ENCODE assay signal across 11 cellular contexts in genomic region chr12:119669744-119670472, GRCh38. TPM values are rescaled to one million over a fixed set of nuclear protein-coding genes. Genes with fewer than 3 reads are reported as not detected.
DNase-seq lines count a peak whose midpoint lies in the region; ATAC-seq and TF ChIP-seq lines count a peak whose summit lies in the region.
"Had no signal": no experiment of that assay in that cellular context is flagged by ENCODE, and none has a peak within 500 bp of the region (broad histone marks: within the 10 kb centered on the region; RNA-seq: fewer than 3 reads in every experiment).

No MANE protein-coding gene starts in this region.

- peaks cover 37% of the 10 kb centered on the region for H3K4me1 ChIP-seq in CD8-positive, alpha-beta memory T cell (ENCODE audit: insufficient read depth, low read length)

- no peaks in the 10 kb centered on the region for H3K27me3 ChIP-seq in CD8-positive, alpha-beta memory T cell (ENCODE audit: insufficient read depth, low read length, poor library complexity, severe bottlenecking)

- H3K27me3 Mint-ChIP-seq in CD8-positive, alpha-beta memory T cell, result no peaks in the 10 kb centered on the region
- peaks cover 3% of the 10 kb centered on the region for H3K27me3 Mint-ChIP-seq in brain
- H3K27me3 Mint-ChIP-seq in naive B cell, result no peaks in the 10 kb centered on the region
- H3K27me3 Mint-ChIP-seq in CD14-positive monocyte (ENCODE audit: low read depth in 3 of 3), result peaks cover 0 to 2% (median 0%) of the 10 kb centered on the region in 3 donors

- H3K36me3 ChIP-seq in CD8-positive, alpha-beta memory T cell (ENCODE audit: insufficient read depth, low read length), result peaks cover 26% of the 10 kb centered on the region

- peak overlapping the region; percentile 66 for H3K27ac ChIP-seq in CD8-positive, alpha-beta memory T cell (ENCODE audit: low read depth, low read length)

- CTCF ChIA-PET in CD8-positive, alpha-beta memory T cell (lab: Charles Lee), result no interaction called here

- TF ChIP-seq CTCF in NB4 (IDR thresholded peaks at IDR 0.05; ENCODE audit: low read depth, low read length) (no peak), brain (conservative IDR thresholded peaks at IDR 0.05) (no peak), CD14-positive monocyte (IDR thresholded peaks at IDR 0.05) (no peak)

- H3K4me3 ChIP-seq in CD8-positive, alpha-beta memory T cell (ENCODE audit: low read length), result no peak overlapping the region
- peak overlapping the region; percentile 45 for H3K4me3 ChIP-seq in NB4 (ENCODE audit: low read depth, low read length)

- peak overlapping the region; percentile 31 to 94 (median 81) for H3K27ac Mint-ChIP-seq in CD8-positive, alpha-beta memory T cell
- H3K27ac Mint-ChIP-seq in brain, result peak overlapping the region in 4 of 5 experiments; percentile 23 to 91 (median 68)
- H3K27ac Mint-ChIP-seq in naive B cell, result peak overlapping the region in 5 of 6 donors; percentile 42 to 87 (median 77)
- peak overlapping the region in 2 of 7 donors; percentile 15 to 55 for H3K27ac Mint-ChIP-seq in CD14-positive monocyte

- no peak for TF ChIP-seq POLR2A in NB4 (IDR thresholded peaks at IDR 0.05; ENCODE audit: extremely low read depth, insufficient read length)

- peaks cover 0 to 62% (median 13%) of the 10 kb centered on the region in 3 donors for H3K36me3 Mint-ChIP-seq in CD8-positive, alpha-beta memory T cell
- H3K36me3 Mint-ChIP-seq in brain (peaks cover 52% of the 10 kb centered on the region), naive B cell (peaks cover 0 to 17% of the 10 kb centered on the region in 2 donors), CD14-positive monocyte (peaks cover 47 to 49% of the 10 kb centered on the region in 2 donors)

- peaks cover 67 to 74% (median 72%) of the 10 kb centered on the region in 3 donors for H3K4me1 Mint-ChIP-seq in CD8-positive, alpha-beta memory T cell
- H3K4me1 Mint-ChIP-seq in brain (peaks cover 43% of the 10 kb centered on the region), naive B cell (peaks cover 33 to 72% (median 43%) of the 10 kb centered on the region in 3 donors), CD14-positive monocyte (peaks cover 47% of the 10 kb centered on the region)

- intact Hi-C loops in CD14-positive monocyte (cut with micrococcal nuclease), result loop anchor here (2.0 to 10.0 kb wide), 2 partner anchors 13 to 205 kb away; partner anchors contain the start of gene CIT (in 1 of the 2)

- no peak for ATAC-seq in naive B cell (ENCODE audit: low read depth in 2 of 2)
- ATAC-seq in GM21786 (IDR thresholded peaks at IDR 0.05; ENCODE audit: unreplicated experiment), result no peak
- no peak for ATAC-seq in HG03378 (IDR thresholded peaks at IDR 0.05; ENCODE audit: unreplicated experiment)
- ATAC-seq: left cardiac atrium had no signal

- POLR2A ChIA-PET in CD8-positive, alpha-beta memory T cell (lab: Charles Lee), result no interaction called here

- H3K9me3 ChIP-seq in CD8-positive, alpha-beta memory T cell (ENCODE audit: low read length), result no peaks in the 10 kb centered on the region

- H3K9me3 Mint-ChIP-seq in CD8-positive, alpha-beta memory T cell, result no peaks in the 10 kb centered on the region
- H3K9me3 Mint-ChIP-seq in brain, result no peaks in the 10 kb centered on the region
- no peaks in the 10 kb centered on the region for H3K9me3 Mint-ChIP-seq in naive B cell
- H3K9me3 Mint-ChIP-seq in CD14-positive monocyte, result no peaks in the 10 kb centered on the region

- no peak for DNase-seq in CD8-positive, alpha-beta memory T cell
- no peak for DNase-seq in NB4 (ENCODE audit: low read depth)
- DNase-seq in naive B cell, result no peak
- DNase-seq in CD14-positive monocyte (ENCODE audit: low spot score), result no peak
- DNase-seq in stimulated activated CD4-positive, alpha-beta T cell treated with anti-CD3 and anti-CD28 coated beads, Interleukin-4, amount 100 ng/mL, for 1 hour, result no peak
- DNase-seq: activated CD8-positive, alpha-beta memory T cell treated with anti-CD3 and anti-CD28 coated beads, Interleukin-2, amount 50 U/mL, for 48 hours; IMR-90; left cardiac atrium had no signal

- H3K4me3 Mint-ChIP-seq in CD8-positive, alpha-beta memory T cell, result peak overlapping the region; percentile 35 to 84 (median 64)
- H3K4me3 Mint-ChIP-seq in brain (peak overlapping the region; percentile 68 to 94 (median 83)), naive B cell (peak overlapping the region; percentile 57 to 91 (median 70)), CD14-positive monocyte (peak overlapping the region in 1 of 2 donors; percentile 54)

RNA-seq across cellular contexts. Expression of gene PRKAB1, which starts 2.0 kb away (rescaled TPM):
- 10 to 100 TPM; 27.2 to 30.8 TPM for total RNA-seq in CD8-positive, alpha-beta memory T cell
- polyA plus RNA-seq in CD8-positive, alpha-beta memory T cell, result 32.0 TPM
- polyA plus RNA-seq in brain (ENCODE audit: insufficient read depth, low read depth, low replicate concordance) (35.2 TPM), naive B cell (ENCODE audit: low read depth in 6 of 6) (10 to 100 TPM; 39.9 to 68.8 (median 55.4) TPM), CD14-positive monocyte (10 to 100 TPM; 23.0 to 35.9 TPM)
